ENCODE assay signal across 13 cellular contexts in the genomic region with DNA sequence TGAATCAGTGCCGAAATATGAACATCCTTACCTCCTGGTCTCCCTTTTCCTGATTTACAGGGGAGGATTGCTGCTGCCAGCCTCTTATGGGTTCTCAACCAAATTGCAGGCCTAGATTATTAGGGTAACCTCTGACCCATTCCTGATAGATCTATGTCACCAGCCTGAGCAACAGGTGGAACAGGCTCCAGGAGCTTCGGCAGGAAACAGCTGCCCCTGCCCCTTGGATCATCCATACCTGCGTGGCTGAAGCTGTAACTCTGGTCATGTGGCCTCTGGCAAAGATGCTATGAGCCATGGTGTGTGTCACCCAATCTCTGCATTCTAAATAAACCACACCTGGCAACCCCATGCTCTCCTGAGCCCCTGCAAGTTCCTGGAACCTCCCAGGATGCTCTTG. TPM values are rescaled to one million over a fixed set of nuclear protein-coding genes. Genes with fewer than 3 reads are reported as not detected.
DNase-seq lines count a peak whose midpoint lies in the region; ATAC-seq and TF ChIP-seq lines count a peak whose summit lies in the region.
"Had no signal": no experiment of that assay in that cellular context is flagged by ENCODE, and none has a peak within 500 bp of the region (broad histone marks: within the 10 kb centered on the region; RNA-seq: fewer than 3 reads in every experiment).

No MANE protein-coding gene starts in this region.

- H3K79me1 ChIP-seq in trophoblast cell (ENCODE audit: low read length): peaks cover 18% of the 10 kb centered on the region

- no peak overlapping the region for H2AK5ac ChIP-seq in trophoblast cell (ENCODE audit: low read length)

- intact Hi-C loops in PC-3 (cut with micrococcal nuclease): no loop called here
- intact Hi-C loops in OCI-LY7 (cut with micrococcal nuclease; ENCODE audit: unreplicated experiment): no loop called here

- H2BK5ac ChIP-seq in trophoblast cell (ENCODE audit: low read depth, low read length, poor library complexity): no peak overlapping the region

- H3K14ac ChIP-seq in trophoblast cell (ENCODE audit: low read length): no peak overlapping the region

- peak overlapping the region; percentile 34; the same call in 1 of the 2 replicates for H3K9ac ChIP-seq in PC-3 (ENCODE audit: low read length)
- H3K9ac ChIP-seq in trophoblast cell (ENCODE audit: low read length): no peak overlapping the region
- H3K9ac ChIP-seq: GM23248 had no signal

- CTCF ChIA-PET in PC-3 (lab: Charles Lee) (no interaction called here), OCI-LY7 (lab: Charles Lee; ENCODE audit: unreplicated experiment) (no interaction called here)

- BruUV-seq in PC-3 (replicated peaks; lab: Mats Ljungman, UMichigan) (no TSS peak), OCI-LY7 (replicated peaks; lab: Mats Ljungman, UMichigan) (no TSS peak)

- DNase-seq in DMS53 (lab: John Stamatoyannopoulos, UW) (peak; percentile 23), DMS53 treated with DMSO at 0.1 percent for 48 hours (lab: John Stamatoyannopoulos, UW; ENCODE audit: unreplicated experiment) (no peak), PC-3 (peak; percentile 87), trophoblast cell (peak; percentile 73 to 76), OCI-LY7 (ENCODE audit: low spot score) (no peak), T-helper 2 cell (no peak)
- DNase-seq: Caco-2, GM23248 had no signal

- H4K20me1 ChIP-seq in PC-3 (ENCODE audit: low read length) (no peaks in the 10 kb centered on the region), OCI-LY7 (ENCODE audit: insufficient read depth, low read length) (no peaks in the 10 kb centered on the region)

- peak; percentile 50 for ATAC-seq in PC-3
- ATAC-seq in esophagus mucosa: peak; percentile 94
- no peak for ATAC-seq in GM18873 (IDR thresholded peaks at IDR 0.05; ENCODE audit: low FRiP score, unreplicated experiment)
- ATAC-seq: CD8-positive, alpha-beta T cell; HCT116 had no signal

- H3K23ac ChIP-seq in trophoblast cell (ENCODE audit: low read length): no peak overlapping the region

- H3K9me2 ChIP-seq in PC-3 (replicated peaks; ENCODE audit: low read length) (no peaks in the 10 kb centered on the region), OCI-LY7 (ENCODE audit: insufficient read depth, low read length) (no peaks in the 10 kb centered on the region)

- TF ChIP-seq CTCF in PC-3 (conservative IDR thresholded peaks at IDR 0.05; ENCODE audit: low read depth, low read length) (no peak), OCI-LY7 (conservative IDR thresholded peaks at IDR 0.05; ENCODE audit: low read length) (no peak)

- H4K12ac ChIP-seq in trophoblast cell (ENCODE audit: low read depth, low read length): no peak overlapping the region

- H3K9me3 ChIP-seq in PC-3 (ENCODE audit: low read length): no peaks in the 10 kb centered on the region
- H3K9me3 ChIP-seq in trophoblast cell (ENCODE audit: insufficient read depth, low read depth, low read length): no peaks in the 10 kb centered on the region
- no peaks in the 10 kb centered on the region for H3K9me3 ChIP-seq in OCI-LY7 (ENCODE audit: low read length)
- H3K9me3 ChIP-seq: Caco-2 had no signal

- no peak overlapping the region for H3K4me3 ChIP-seq in PC-3 (ENCODE audit: low read length)
- H3K4me3 ChIP-seq in trophoblast cell (ENCODE audit: low read depth, low read length): no peak overlapping the region
- H3K4me3 ChIP-seq in OCI-LY7 (ENCODE audit: low read depth, low read length, poor library complexity, severe bottlenecking): no peak overlapping the region
- H3K4me3 ChIP-seq: GM23248 had no signal

- H2AFZ ChIP-seq in PC-3 (ENCODE audit: low read length): no peak overlapping the region
- no peak overlapping the region for H2AFZ ChIP-seq in trophoblast cell (ENCODE audit: insufficient read depth, low read length, poor library complexity)
- no peak overlapping the region for H2AFZ ChIP-seq in OCI-LY7 (ENCODE audit: low read length)
- H2AFZ ChIP-seq: GM23248 had no signal

- no peak overlapping the region for H3K4ac ChIP-seq in trophoblast cell (ENCODE audit: low read depth, low read length)

- POLR2A ChIA-PET in PC-3 (lab: Charles Lee; ENCODE audit: unreplicated experiment) (no interaction called here), OCI-LY7 (lab: Charles Lee) (no interaction called here)

- WGBS in trophoblast cell (ENCODE audit: extremely low coverage, insufficient coverage, insufficient read length): no CpG with 5 or more reads among the region's 3 CpGs

- no peaks in the 10 kb centered on the region for H3K27me3 ChIP-seq in PC-3 (ENCODE audit: low read length)
- no peaks in the 10 kb centered on the region for H3K27me3 ChIP-seq in trophoblast cell (ENCODE audit: insufficient read depth, low read length)

- H3K36me3 ChIP-seq in PC-3 (ENCODE audit: low read depth, low read length): no peaks in the 10 kb centered on the region
- H3K36me3 ChIP-seq in trophoblast cell (ENCODE audit: control insufficient read depth in 1 of 2, insufficient read depth in 2 of 2, low read length in 2 of 2): no peaks in the 10 kb centered on the region
- no peaks in the 10 kb centered on the region for H3K36me3 ChIP-seq in OCI-LY7 (ENCODE audit: insufficient read depth, low read length)

- H3K27ac ChIP-seq in PC-3 (ENCODE audit: low read length): peak overlapping the region; percentile 91
- H3K27ac ChIP-seq in trophoblast cell (ENCODE audit: low read depth, low read length): no peak overlapping the region
- no peak overlapping the region for H3K27ac ChIP-seq in OCI-LY7 (ENCODE audit: low read depth, low read length, poor library complexity, severe bottlenecking)
- H3K27ac ChIP-seq: 22Rv1, GM23248 had no signal

- peaks cover 33% of the 10 kb centered on the region for H3K4me1 ChIP-seq in PC-3 (ENCODE audit: insufficient read depth, low read length)
- peaks cover 13 to 14% of the 10 kb centered on the region in 2 experiments for H3K4me1 ChIP-seq in trophoblast cell (ENCODE audit: control insufficient read depth in 1 of 2, insufficient read depth in 2 of 2, low read length in 2 of 2)
- H3K4me1 ChIP-seq in OCI-LY7 (ENCODE audit: insufficient read depth, low read length, poor library complexity, severe bottlenecking): no peaks in the 10 kb centered on the region

- no peak overlapping the region for H2BK12ac ChIP-seq in trophoblast cell (ENCODE audit: low read length)

- H3F3A ChIP-seq in PC-3 (ENCODE audit: low read length, unreplicated experiment): no peaks in the 10 kb centered on the region

- no peak overlapping the region for H2BK120ac ChIP-seq in trophoblast cell (ENCODE audit: insufficient read depth, low read length, poor library complexity)

- no peak overlapping the region for H4K8ac ChIP-seq in trophoblast cell (ENCODE audit: low read depth, low read length)

- no peak overlapping the region for H3K18ac ChIP-seq in trophoblast cell (ENCODE audit: low read length)

- peak overlapping the region; percentile 55 for H3K4me2 ChIP-seq in PC-3 (ENCODE audit: low read length)
- no peak overlapping the region for H3K4me2 ChIP-seq in trophoblast cell (ENCODE audit: low read length)
- no peak overlapping the region for H3K4me2 ChIP-seq in OCI-LY7 (ENCODE audit: low read length)

- no peak overlapping the region for H4K91ac ChIP-seq in trophoblast cell (ENCODE audit: low read depth, low read length)

- no peaks in the 10 kb centered on the region for H3K79me2 ChIP-seq in PC-3 (ENCODE audit: low read length)
- no peaks in the 10 kb centered on the region for H3K79me2 ChIP-seq in trophoblast cell (ENCODE audit: control insufficient read depth, insufficient read depth, low read length, poor library complexity)
- H3K79me2 ChIP-seq in OCI-LY7 (ENCODE audit: insufficient read depth, low read depth, low read length): no peaks in the 10 kb centered on the region

RNA-seq across cellular contexts. Expression of a gene that starts 18.4 kb away (rescaled TPM):
- total RNA-seq in PC-3 (2014; rRNA removed) (38.4 and 59.0 TPM in 2 replicates), esophagus mucosa (28.4 TPM), OCI-LY7 (2022) (83.0 and 95.0 TPM in 2 replicates)
- 92.6 and 98.2 TPM in 2 replicates for polyA plus RNA-seq in trophoblast cell (2013)
- 32.6 and 41.2 TPM in 2 replicates for total RNA-seq in OCI-LY7 (2014; rRNA removed; shearing (Covaris generic))

Comparison
In these comparisons a context has a peak if more than half of its experiments do, and no peak if none do; other contexts are left out.
1. DNase-seq: peak in DMS53 (single experiment), PC-3 (single experiment) and trophoblast cell (2 of 2); none in DMS53 treated with DMSO at 0.1 percent for 48 hours (single experiment), OCI-LY7 (single experiment) and T-helper 2 cell (0 of 5).